Comparison of ENCODE assay signal across 19 cellular contexts in genomic region chr10:125097409-125098070, GRCh38.
"Had no signal": no experiment of that assay in that cellular context is flagged by ENCODE, and none has a peak within 500 bp of the region (broad histone marks: within the 10 kb centered on the region; RNA-seq: fewer than 3 reads in every experiment).

No MANE protein-coding gene starts in this region.

- H3K4me3 ChIP-seq: dorsolateral prefrontal cortex, left lung, pancreas, tibial nerve, vagina had no signal

- H3K27ac Mint-ChIP-seq: activated CD4-positive, alpha-beta T cell treated with anti-CD3 and anti-CD28 coated beads for 36 hours; activated naive CD8-positive, alpha-beta T cell treated with anti-CD3 and anti-CD28 coated beads for 36 hours; activated T-helper 1 cell treated with anti-CD3 and anti-CD28 coated beads, Interleukin-12 subunit alpha, Interleukin-12 subunit beta, Interleukin-2, Interleukin-4 antibody, amounts not matched to agents 30 ng/mL and 10 ng/mL and 1 ng/mL, durations not matched to agents 14 hours and 24 hours and 36 hours; stimulated activated naive B cell treated with anti-CD40 and anti-IgM and Interleukin-4, amounts not matched to agents 10 μg/mL and 1 μg/mL and 100 μg/mL, for 72 hours; T-helper 2 cell treated with Interferon-gamma antibody and Interleukin-4, amounts not matched to agents 5 μg/mL and 100 μg/mL, for 36 hours had no signal

- H3K9me3 ChIP-seq: left lung, pancreas, tibial nerve, vagina had no signal

- H3K27me3 ChIP-seq: dorsolateral prefrontal cortex, left lung, pancreas, tibial nerve, vagina had no signal

- ATAC-seq: activated CD4-positive, alpha-beta T cell treated with anti-CD3 and anti-CD28 coated beads for 36 hours; left lung; pancreas; stimulated activated naive B cell treated with anti-CD40 and anti-IgM and Interleukin-4, amounts not matched to agents 10 μg/mL and 1 μg/mL and 100 μg/mL, for 72 hours had no signal

- H3K4me3 Mint-ChIP-seq: activated CD4-positive, alpha-beta T cell treated with anti-CD3 and anti-CD28 coated beads for 36 hours; activated naive CD8-positive, alpha-beta T cell treated with anti-CD3 and anti-CD28 coated beads for 36 hours; activated T-helper 1 cell treated with anti-CD3 and anti-CD28 coated beads, Interleukin-12 subunit alpha, Interleukin-12 subunit beta, Interleukin-2, Interleukin-4 antibody, amounts not matched to agents 30 ng/mL and 10 ng/mL and 1 ng/mL, durations not matched to agents 14 hours and 24 hours and 36 hours; stimulated activated naive B cell treated with anti-CD40 and anti-IgM and Interleukin-4, amounts not matched to agents 10 μg/mL and 1 μg/mL and 100 μg/mL, for 72 hours; T-helper 2 cell treated with Interferon-gamma antibody and Interleukin-4, amounts not matched to agents 5 μg/mL and 100 μg/mL, for 36 hours had no signal

- FAIRE-seq: colon, frontal cortex, kidney, pancreas, TTC549 had no signal

- H3K4me1 Mint-ChIP-seq: activated CD4-positive, alpha-beta T cell treated with anti-CD3 and anti-CD28 coated beads for 36 hours; activated naive CD8-positive, alpha-beta T cell treated with anti-CD3 and anti-CD28 coated beads for 36 hours had no signal

- DNase-seq: activated CD4-positive, alpha-beta T cell treated with anti-CD3 and anti-CD28 coated beads for 36 hours; activated CD4-positive, alpha-beta T cell treated with anti-CD3 and anti-CD28 coated beads, Interleukin-2, amount 50 U/mL, for 48 hours; activated naive CD4-positive, alpha-beta T cell; activated naive CD8-positive, alpha-beta T cell treated with anti-CD3 and anti-CD28 coated beads for 36 hours; amniotic stem cell; caudate nucleus; erythroblast; kidney; stimulated activated naive B cell treated with anti-CD40 and anti-IgM and Interleukin-4, amounts not matched to agents 10 μg/mL and 1 μg/mL and 100 μg/mL, for 72 hours had no signal

- H3K36me3 Mint-ChIP-seq: activated naive CD8-positive, alpha-beta T cell treated with anti-CD3 and anti-CD28 coated beads for 36 hours; stimulated activated naive B cell treated with anti-CD40 and anti-IgM and Interleukin-4, amounts not matched to agents 10 μg/mL and 1 μg/mL and 100 μg/mL, for 72 hours had no signal

- H3K27ac ChIP-seq: dorsolateral prefrontal cortex, left lung, pancreas, tibial nerve, vagina had no signal

- H3K36me3 ChIP-seq: pancreas, tibial nerve, vagina had no signal

- H3K9me3 Mint-ChIP-seq: activated naive CD8-positive, alpha-beta T cell treated with anti-CD3 and anti-CD28 coated beads for 36 hours; activated T-helper 1 cell treated with anti-CD3 and anti-CD28 coated beads, Interleukin-12 subunit alpha, Interleukin-12 subunit beta, Interleukin-2, Interleukin-4 antibody, amounts not matched to agents 30 ng/mL and 10 ng/mL and 1 ng/mL, durations not matched to agents 14 hours and 24 hours and 36 hours; stimulated activated naive B cell treated with anti-CD40 and anti-IgM and Interleukin-4, amounts not matched to agents 10 μg/mL and 1 μg/mL and 100 μg/mL, for 72 hours; T-helper 2 cell treated with Interferon-gamma antibody and Interleukin-4, amounts not matched to agents 5 μg/mL and 100 μg/mL, for 36 hours had no signal

- H3K27me3 Mint-ChIP-seq: activated CD4-positive, alpha-beta T cell treated with anti-CD3 and anti-CD28 coated beads for 36 hours had no signal
